24 cellular contexts compared by ENCODE assay signal in genomic region chr15:31526916-31527690, GRCh38.
"Had no signal": no experiment of that assay in that cellular context is flagged by ENCODE, and none has a peak within 500 bp of the region (broad histone marks: within the 10 kb centered on the region; RNA-seq: fewer than 3 reads in every experiment).

No MANE protein-coding gene starts in this region.

- H3K4me1 ChIP-seq: adrenal gland, breast epithelium, prostate gland had no signal

- ATAC-seq: activated naive CD4-positive, alpha-beta T cell treated with anti-CD3 and anti-CD28 coated beads, Interleukin-2, amount 50 U/mL, for 72 hours; right cardiac atrium had no signal

- H3K27me3 ChIP-seq: adrenal gland, breast epithelium had no signal

- H3K9me3 ChIP-seq: adrenal gland, breast epithelium, prostate gland had no signal

- H3K9me3 Mint-ChIP-seq: activated CD4-positive, alpha-beta memory T cell treated with anti-CD3 and anti-CD28 coated beads for 36 hours; activated T-helper 1 cell treated with anti-CD3 and anti-CD28 coated beads, Interleukin-12 subunit alpha, Interleukin-12 subunit beta, Interleukin-2, Interleukin-4 antibody, amounts not matched to agents 30 ng/mL and 10 ng/mL and 1 ng/mL, durations not matched to agents 14 hours and 24 hours and 36 hours; dendritic cell treated with granulocyte-macrophage colony-stimulating factor and Interleukin-4, amounts not matched to agents 40 ng/mL and 50 ng/mL, for 4 days; stimulated activated naive CD8-positive, alpha-beta T cell treated with anti-CD3 and anti-CD28 coated beads, Interleukin-15, Interleukin-2, amounts not matched to agents 100 ng/mL and 50 ng/mL, for 24 hours; T-helper 2 cell treated with Interferon-gamma antibody and Interleukin-4, amounts not matched to agents 5 μg/mL and 100 μg/mL, for 36 hours had no signal

- H3K4me3 Mint-ChIP-seq: activated B cell treated with CpG ODN at 0.5 μM for 24 hours; activated CD4-positive, alpha-beta memory T cell treated with anti-CD3 and anti-CD28 coated beads for 36 hours; activated T-helper 1 cell treated with anti-CD3 and anti-CD28 coated beads, Interleukin-12 subunit alpha, Interleukin-12 subunit beta, Interleukin-2, Interleukin-4 antibody, amounts not matched to agents 30 ng/mL and 10 ng/mL and 1 ng/mL, durations not matched to agents 14 hours and 24 hours and 36 hours; dendritic cell treated with granulocyte-macrophage colony-stimulating factor and Interleukin-4, amounts not matched to agents 40 ng/mL and 50 ng/mL, for 4 days; mesothelial cell of epicardium; nephron; stimulated activated naive CD8-positive, alpha-beta T cell treated with anti-CD3 and anti-CD28 coated beads, Interleukin-15, Interleukin-2, amounts not matched to agents 100 ng/mL and 50 ng/mL, for 24 hours; T-helper 2 cell treated with Interferon-gamma antibody and Interleukin-4, amounts not matched to agents 5 μg/mL and 100 μg/mL, for 36 hours had no signal

- H3K4me3 ChIP-seq: adrenal gland, lung, prostate gland had no signal

- H3K27ac Mint-ChIP-seq: activated B cell treated with CpG ODN at 0.5 μM for 24 hours; activated CD4-positive, alpha-beta memory T cell treated with anti-CD3 and anti-CD28 coated beads for 36 hours; activated naive CD4-positive, alpha-beta T cell treated with anti-CD3 and anti-CD28 coated beads, Interleukin-2, amount 50 U/mL, for 72 hours; activated T-helper 1 cell treated with anti-CD3 and anti-CD28 coated beads, Interleukin-12 subunit alpha, Interleukin-12 subunit beta, Interleukin-2, Interleukin-4 antibody, amounts not matched to agents 30 ng/mL and 10 ng/mL and 1 ng/mL, durations not matched to agents 14 hours and 24 hours and 36 hours; dendritic cell treated with granulocyte-macrophage colony-stimulating factor and Interleukin-4, amounts not matched to agents 40 ng/mL and 50 ng/mL, for 4 days; mesothelial cell of epicardium; nephron; stimulated activated naive CD8-positive, alpha-beta T cell treated with anti-CD3 and anti-CD28 coated beads, Interleukin-15, Interleukin-2, amounts not matched to agents 100 ng/mL and 50 ng/mL, for 24 hours; T-helper 2 cell treated with Interferon-gamma antibody and Interleukin-4, amounts not matched to agents 5 μg/mL and 100 μg/mL, for 36 hours had no signal

- H3K27ac ChIP-seq: prostate gland had no signal

- H3K36me3 Mint-ChIP-seq: activated CD4-positive, alpha-beta memory T cell treated with anti-CD3 and anti-CD28 coated beads for 36 hours; mesothelial cell of epicardium had no signal

- H3K36me3 ChIP-seq: adrenal gland, breast epithelium, prostate gland had no signal

- DNase-seq: activated B cell treated with CpG ODN at 0.5 μM for 24 hours; activated CD4-positive, alpha-beta memory T cell treated with anti-CD3 and anti-CD28 coated beads for 36 hours; activated CD4-positive, alpha-beta T cell treated with anti-CD3 and anti-CD28 coated beads for 4 hours; activated gamma-delta T cell treated with Interleukin-2 at 50 U/mL for 16 hours; activated T-cell treated with anti-CD3 and anti-CD28 coated beads for 4 hours; adrenal gland; cerebellar nuclear complex; effector memory CD4-positive, alpha-beta T cell; foreskin fibroblast; right cardiac atrium; small intestine; stimulated activated CD4-positive, alpha-beta T cell treated with anti-CD3 and anti-CD28 coated beads, Interleukin-15, amount 100 ng/mL, for 24 hours; stimulated activated CD4-positive, alpha-beta T cell treated with anti-CD3 and anti-CD28 coated beads, Interleukin-2, amount 100 ng/mL, for 48 hours; trophoblast cell had no signal

- H3K4me1 Mint-ChIP-seq: activated B cell treated with CpG ODN at 0.5 μM for 24 hours, mesothelial cell of epicardium, nephron had no signal
